In genomic region chrX:110408949-110409588, GRCh38 we compare ENCODE assay signal across 2 cellular contexts.
TF ChIP-seq lines count a peak whose summit lies in the region.

No MANE protein-coding gene starts in this region.

TF ChIP-seq in IMR-90, 13 proteins besides CTCF, POLR2A, EP300 and RAD21:
- TF ChIP-seq SMC3 (IDR thresholded peaks at IDR 0.05; ENCODE audit: low read depth, low read length) (no peak), CEBPB (IDR thresholded peaks at IDR 0.05; ENCODE audit: low read depth, low read length) (no peak), FOS (IDR thresholded peaks at IDR 0.05; ENCODE audit: low read depth, low read length) (no peak)

TF ChIP-seq in K562, 482 proteins besides CTCF, POLR2A, EP300 and RAD21 (continues in another document):
- no peak for TF ChIP-seq RBM34 (IDR thresholded peaks at IDR 0.05; ENCODE audit: borderline replicate concordance, insufficient read depth, low read length)
- no peak for TF ChIP-seq IRF9 (tag; IDR thresholded peaks at IDR 0.05)
- TF ChIP-seq GTF2B (IDR thresholded peaks at IDR 0.05; ENCODE audit: extremely low read depth, insufficient read length), result no peak
- no peak for TF ChIP-seq KDM4B (IDR thresholded peaks at IDR 0.05; ENCODE audit: borderline replicate concordance in 2 of 2, low read depth in 1 of 2)
- TF ChIP-seq STAG1 (CRISPR knock-in tag; IDR thresholded peaks at IDR 0.05; ENCODE audit: borderline replicate concordance), result no peak
- no peak for TF ChIP-seq SMARCA5 (IDR thresholded peaks at IDR 0.05)
- no peak for TF ChIP-seq NRF1 (conservative IDR thresholded peaks at IDR 0.05 in 1 of 2, IDR thresholded peaks at IDR 0.05 in 1 of 2)
- TF ChIP-seq ZBTB12 (CRISPR knock-in tag; IDR thresholded peaks at IDR 0.05), result no peak
- no peak for TF ChIP-seq NCOA6 (IDR thresholded peaks at IDR 0.05)
- TF ChIP-seq PHB2 (IDR thresholded peaks at IDR 0.05; ENCODE audit: low read depth), result no peak
- no peak for TF ChIP-seq ZNF445 (CRISPR knock-in tag; IDR thresholded peaks at IDR 0.05; ENCODE audit: low read depth)
- TF ChIP-seq MNT (conservative IDR thresholded peaks at IDR 0.05), result 0 out of 4 replicates have a peak, but pooled peaks of 1 of the 2 experiments have one; percentile 37
- TF ChIP-seq CCAR2 (IDR thresholded peaks at IDR 0.05; ENCODE audit: low read depth, low read length), result no peak
- TF ChIP-seq TFAP4 (CRISPR knock-in tag; IDR thresholded peaks at IDR 0.05; ENCODE audit: borderline replicate concordance), result no peak
- no peak for TF ChIP-seq MEF2A (IDR thresholded peaks at IDR 0.05; ENCODE audit: control insufficient read depth, low read depth, low read length)
- no peak for TF ChIP-seq SMARCC2 (IDR thresholded peaks at IDR 0.05; ENCODE audit: low read depth)
- no peak for TF ChIP-seq CREB1 (IDR thresholded peaks at IDR 0.05)
- 0 out of 2 replicates have a peak, but pooled peaks have one; percentile 23 for TF ChIP-seq CREB1 (CRISPR knock-in tag; IDR thresholded peaks at IDR 0.05)
- TF ChIP-seq SRSF7 (optimal IDR thresholded peaks at IDR 0.05; ENCODE audit: low read depth, low read length), result no peak
- TF ChIP-seq ESRRA (IDR thresholded peaks at IDR 0.05; ENCODE audit: borderline replicate concordance, low read depth), result no peak
- no peak for TF ChIP-seq ZBTB26 (CRISPR knock-in tag; IDR thresholded peaks at IDR 0.05)
- no peak for TF ChIP-seq TRIM24 (IDR thresholded peaks at IDR 0.05)
- no peak for TF ChIP-seq HDAC6 (IDR thresholded peaks at IDR 0.05; ENCODE audit: low read depth, low read length)
- TF ChIP-seq PHF21A (IDR thresholded peaks at IDR 0.05; ENCODE audit: borderline replicate concordance, low read depth), result no peak
- TF ChIP-seq SETDB1 (IDR thresholded peaks at IDR 0.05; ENCODE audit: low read length), result no peak
- TF ChIP-seq SAP30 (IDR thresholded peaks at IDR 0.05; ENCODE audit: borderline replicate concordance, insufficient read depth, low read depth, low read length, poor library complexity, severe bottlenecking), result no peak
- no peak for TF ChIP-seq KLF13 (tag; IDR thresholded peaks at IDR 0.05; ENCODE audit: borderline replicate concordance, low read depth)
- peak in 1 of 2 experiments; percentile 26 for TF ChIP-seq E2F6 (IDR thresholded peaks at IDR 0.05; ENCODE audit: borderline replicate concordance in 1 of 2, extremely low read depth in 1 of 2, insufficient read depth in 1 of 2, insufficient read length in 1 of 2, low read depth in 1 of 2, low read length in 1 of 2, poor library complexity in 1 of 2, severe bottlenecking in 1 of 2)
- TF ChIP-seq THRAP3 (IDR thresholded peaks at IDR 0.05; ENCODE audit: borderline replicate concordance), result no peak
- TF ChIP-seq ZNF77 (CRISPR knock-in tag; IDR thresholded peaks at IDR 0.05), result no peak
- TF ChIP-seq ELK3 (CRISPR knock-in tag; IDR thresholded peaks at IDR 0.05), result no peak
- TF ChIP-seq SLC30A9 (CRISPR knock-in tag; IDR thresholded peaks at IDR 0.05), result no peak
- TF ChIP-seq ZNF224 (CRISPR knock-in tag; IDR thresholded peaks at IDR 0.05), result no peak
- TF ChIP-seq RBBP5 (IDR thresholded peaks at IDR 0.05; ENCODE audit: borderline replicate concordance, insufficient read depth, low read length, poor library complexity, severe bottlenecking), result peak; percentile 50
- TF ChIP-seq CAMTA2 (CRISPR knock-in tag; conservative IDR thresholded peaks at IDR 0.05), result no peak
- TF ChIP-seq SP1 (CRISPR knock-in tag; IDR thresholded peaks at IDR 0.05), result no peak
- TF ChIP-seq KAT8 (IDR thresholded peaks at IDR 0.05; ENCODE audit: low read depth), result no peak
- no peak for TF ChIP-seq ZBTB9 (CRISPR knock-in tag; IDR thresholded peaks at IDR 0.05)
- TF ChIP-seq SMARCB1 (IDR thresholded peaks at IDR 0.05; ENCODE audit: insufficient read length, low read depth), result no peak
- TF ChIP-seq HMG20A (CRISPR knock-in tag; conservative IDR thresholded peaks at IDR 0.05), result no peak
- no peak for TF ChIP-seq ZMIZ1 (IDR thresholded peaks at IDR 0.05; ENCODE audit: low read depth in 2 of 2, low read length in 2 of 2)
- no peak for TF ChIP-seq MAX (CRISPR knock-in tag; IDR thresholded peaks at IDR 0.05)
- TF ChIP-seq SRSF9 (IDR thresholded peaks at IDR 0.05; ENCODE audit: borderline replicate concordance, low read depth, low read length), result no peak
- TF ChIP-seq ZEB2 (IDR thresholded peaks at IDR 0.05), result no peak
- no peak for TF ChIP-seq STAT5B (CRISPR knock-in tag; IDR thresholded peaks at IDR 0.05)
- TF ChIP-seq DLX4 (CRISPR knock-in tag; IDR thresholded peaks at IDR 0.05), result no peak
- no peak for TF ChIP-seq NFE2 (IDR thresholded peaks at IDR 0.05; ENCODE audit: low read depth)
- no peak for TF ChIP-seq ZNF124 (CRISPR knock-in tag; IDR thresholded peaks at IDR 0.05)
- TF ChIP-seq TCF15 (CRISPR knock-in tag; IDR thresholded peaks at IDR 0.05), result no peak
- TF ChIP-seq ZNF668 (CRISPR knock-in tag; IDR thresholded peaks at IDR 0.05), result no peak
- no peak for TF ChIP-seq ETV5 (CRISPR knock-in tag; IDR thresholded peaks at IDR 0.05; ENCODE audit: low read depth)
- TF ChIP-seq MEIS2 (IDR thresholded peaks at IDR 0.05; ENCODE audit: partially characterized antibody), result no peak
- peak; percentile 69 to 80; a peak in 3 of 4 replicates for TF ChIP-seq FOXK2 (conservative IDR thresholded peaks at IDR 0.05 in 1 of 2, IDR thresholded peaks at IDR 0.05 in 1 of 2; ENCODE audit: low read depth in 2 of 2)
- no peak for TF ChIP-seq KAT2B (IDR thresholded peaks at IDR 0.05; ENCODE audit: low read depth, low read length)
- no peak for TF ChIP-seq BCOR (IDR thresholded peaks at IDR 0.05)
- no peak for TF ChIP-seq ZNF589 (CRISPR knock-in tag; IDR thresholded peaks at IDR 0.05; ENCODE audit: low read depth)
- TF ChIP-seq NFRKB (IDR thresholded peaks at IDR 0.05; ENCODE audit: low read depth), result no peak
- no peak for TF ChIP-seq HDAC8 (tag; IDR thresholded peaks at IDR 0.05)
- peak; percentile 74 for TF ChIP-seq L3MBTL2 (IDR thresholded peaks at IDR 0.05)
